Comparison of ENCODE assay signal across 1 cellular context in genomic region chr3:135487261-135487660, GRCh38.
TF ChIP-seq lines count a peak whose summit lies in the region.

No MANE protein-coding gene starts in this region.

TF ChIP-seq in WTC11, 78 proteins besides CTCF, POLR2A, EP300 and RAD21 (continued from another document):
- TF ChIP-seq, protein P1, sequence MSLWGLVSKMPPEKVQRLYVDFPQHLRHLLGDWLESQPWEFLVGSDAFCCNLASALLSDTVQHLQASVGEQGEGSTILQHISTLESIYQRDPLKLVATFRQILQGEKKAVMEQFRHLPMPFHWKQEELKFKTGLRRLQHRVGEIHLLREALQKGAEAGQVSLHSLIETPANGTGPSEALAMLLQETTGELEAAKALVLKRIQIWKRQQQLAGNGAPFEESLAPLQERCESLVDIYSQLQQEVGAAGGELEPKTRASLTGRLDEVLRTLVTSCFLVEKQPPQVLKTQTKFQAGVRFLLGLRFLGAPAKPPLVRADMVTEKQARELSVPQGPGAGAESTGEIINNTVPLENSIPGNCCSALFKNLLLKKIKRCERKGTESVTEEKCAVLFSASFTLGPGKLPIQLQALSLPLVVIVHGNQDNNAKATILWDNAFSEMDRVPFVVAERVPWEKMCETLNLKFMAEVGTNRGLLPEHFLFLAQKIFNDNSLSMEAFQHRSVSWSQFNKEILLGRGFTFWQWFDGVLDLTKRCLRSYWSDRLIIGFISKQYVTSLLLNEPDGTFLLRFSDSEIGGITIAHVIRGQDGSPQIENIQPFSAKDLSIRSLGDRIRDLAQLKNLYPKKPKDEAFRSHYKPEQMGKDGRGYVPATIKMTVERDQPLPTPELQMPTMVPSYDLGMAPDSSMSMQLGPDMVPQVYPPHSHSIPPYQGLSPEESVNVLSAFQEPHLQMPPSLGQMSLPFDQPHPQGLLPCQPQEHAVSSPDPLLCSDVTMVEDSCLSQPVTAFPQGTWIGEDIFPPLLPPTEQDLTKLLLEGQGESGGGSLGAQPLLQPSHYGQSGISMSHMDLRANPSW (CRISPR knock-in tag; conservative IDR thresholded peaks at IDR 0.05; ENCODE audit: low read depth): no peak
- TF ChIP-seq ZNF416 (CRISPR knock-in tag; IDR thresholded peaks at IDR 0.05): no peak
- TF ChIP-seq SP1 (CRISPR knock-in tag; conservative IDR thresholded peaks at IDR 0.05): no peak
- no peak for TF ChIP-seq ELF4 (CRISPR knock-in tag; IDR thresholded peaks at IDR 0.05; ENCODE audit: low read depth)
- TF ChIP-seq, protein P2, sequence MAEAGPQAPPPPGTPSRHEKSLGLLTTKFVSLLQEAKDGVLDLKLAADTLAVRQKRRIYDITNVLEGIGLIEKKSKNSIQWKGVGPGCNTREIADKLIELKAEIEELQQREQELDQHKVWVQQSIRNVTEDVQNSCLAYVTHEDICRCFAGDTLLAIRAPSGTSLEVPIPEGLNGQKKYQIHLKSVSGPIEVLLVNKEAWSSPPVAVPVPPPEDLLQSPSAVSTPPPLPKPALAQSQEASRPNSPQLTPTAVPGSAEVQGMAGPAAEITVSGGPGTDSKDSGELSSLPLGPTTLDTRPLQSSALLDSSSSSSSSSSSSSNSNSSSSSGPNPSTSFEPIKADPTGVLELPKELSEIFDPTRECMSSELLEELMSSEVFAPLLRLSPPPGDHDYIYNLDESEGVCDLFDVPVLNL (CRISPR knock-in tag; IDR thresholded peaks at IDR 0.05; ENCODE audit: borderline replicate concordance, low read depth): no peak
- TF ChIP-seq, protein P3, sequence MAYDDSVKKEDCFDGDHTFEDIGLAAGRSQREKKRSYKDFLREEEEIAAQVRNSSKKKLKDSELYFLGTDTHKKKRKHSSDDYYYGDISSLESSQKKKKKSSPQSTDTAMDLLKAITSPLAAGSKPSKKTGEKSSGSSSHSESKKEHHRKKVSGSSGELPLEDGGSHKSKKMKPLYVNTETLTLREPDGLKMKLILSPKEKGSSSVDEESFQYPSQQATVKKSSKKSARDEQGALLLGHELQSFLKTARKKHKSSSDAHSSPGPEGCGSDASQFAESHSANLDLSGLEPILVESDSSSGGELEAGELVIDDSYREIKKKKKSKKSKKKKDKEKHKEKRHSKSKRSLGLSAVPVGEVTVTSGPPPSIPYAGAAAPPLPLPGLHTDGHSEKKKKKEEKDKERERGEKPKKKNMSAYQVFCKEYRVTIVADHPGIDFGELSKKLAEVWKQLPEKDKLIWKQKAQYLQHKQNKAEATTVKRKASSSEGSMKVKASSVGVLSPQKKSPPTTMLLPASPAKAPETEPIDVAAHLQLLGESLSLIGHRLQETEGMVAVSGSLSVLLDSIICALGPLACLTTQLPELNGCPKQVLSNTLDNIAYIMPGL (CRISPR knock-in tag; IDR thresholded peaks at IDR 0.05): no peak
- TF ChIP-seq, protein P4, sequence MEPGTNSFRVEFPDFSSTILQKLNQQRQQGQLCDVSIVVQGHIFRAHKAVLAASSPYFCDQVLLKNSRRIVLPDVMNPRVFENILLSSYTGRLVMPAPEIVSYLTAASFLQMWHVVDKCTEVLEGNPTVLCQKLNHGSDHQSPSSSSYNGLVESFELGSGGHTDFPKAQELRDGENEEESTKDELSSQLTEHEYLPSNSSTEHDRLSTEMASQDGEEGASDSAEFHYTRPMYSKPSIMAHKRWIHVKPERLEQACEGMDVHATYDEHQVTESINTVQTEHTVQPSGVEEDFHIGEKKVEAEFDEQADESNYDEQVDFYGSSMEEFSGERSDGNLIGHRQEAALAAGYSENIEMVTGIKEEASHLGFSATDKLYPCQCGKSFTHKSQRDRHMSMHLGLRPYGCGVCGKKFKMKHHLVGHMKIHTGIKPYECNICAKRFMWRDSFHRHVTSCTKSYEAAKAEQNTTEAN (CRISPR knock-in tag; IDR thresholded peaks at IDR 0.05): no peak
- TF ChIP-seq TP53 (CRISPR knock-in tag; IDR thresholded peaks at IDR 0.05): no peak
- TF ChIP-seq ZNF671 (CRISPR knock-in tag; IDR thresholded peaks at IDR 0.05): no peak
- TF ChIP-seq ZNF263 (CRISPR knock-in tag; IDR thresholded peaks at IDR 0.05; ENCODE audit: low read depth): no peak
- TF ChIP-seq, protein P5, sequence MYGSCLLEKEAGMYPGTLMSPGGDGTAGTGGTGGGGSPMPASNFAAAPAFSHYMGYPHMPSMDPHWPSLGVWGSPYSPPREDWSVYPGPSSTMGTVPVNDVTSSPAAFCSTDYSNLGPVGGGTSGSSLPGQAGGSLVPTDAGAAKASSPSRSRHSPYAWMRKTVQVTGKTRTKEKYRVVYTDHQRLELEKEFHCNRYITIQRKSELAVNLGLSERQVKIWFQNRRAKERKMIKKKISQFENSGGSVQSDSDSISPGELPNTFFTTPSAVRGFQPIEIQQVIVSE (CRISPR knock-in tag; IDR thresholded peaks at IDR 0.05; ENCODE audit: borderline replicate concordance): no peak
- TF ChIP-seq ZNF425 (CRISPR knock-in tag; conservative IDR thresholded peaks at IDR 0.05): no peak
- no peak for TF ChIP-seq ZBTB21 (CRISPR knock-in tag; IDR thresholded peaks at IDR 0.05; ENCODE audit: borderline replicate concordance)
- TF ChIP-seq, protein P6, sequence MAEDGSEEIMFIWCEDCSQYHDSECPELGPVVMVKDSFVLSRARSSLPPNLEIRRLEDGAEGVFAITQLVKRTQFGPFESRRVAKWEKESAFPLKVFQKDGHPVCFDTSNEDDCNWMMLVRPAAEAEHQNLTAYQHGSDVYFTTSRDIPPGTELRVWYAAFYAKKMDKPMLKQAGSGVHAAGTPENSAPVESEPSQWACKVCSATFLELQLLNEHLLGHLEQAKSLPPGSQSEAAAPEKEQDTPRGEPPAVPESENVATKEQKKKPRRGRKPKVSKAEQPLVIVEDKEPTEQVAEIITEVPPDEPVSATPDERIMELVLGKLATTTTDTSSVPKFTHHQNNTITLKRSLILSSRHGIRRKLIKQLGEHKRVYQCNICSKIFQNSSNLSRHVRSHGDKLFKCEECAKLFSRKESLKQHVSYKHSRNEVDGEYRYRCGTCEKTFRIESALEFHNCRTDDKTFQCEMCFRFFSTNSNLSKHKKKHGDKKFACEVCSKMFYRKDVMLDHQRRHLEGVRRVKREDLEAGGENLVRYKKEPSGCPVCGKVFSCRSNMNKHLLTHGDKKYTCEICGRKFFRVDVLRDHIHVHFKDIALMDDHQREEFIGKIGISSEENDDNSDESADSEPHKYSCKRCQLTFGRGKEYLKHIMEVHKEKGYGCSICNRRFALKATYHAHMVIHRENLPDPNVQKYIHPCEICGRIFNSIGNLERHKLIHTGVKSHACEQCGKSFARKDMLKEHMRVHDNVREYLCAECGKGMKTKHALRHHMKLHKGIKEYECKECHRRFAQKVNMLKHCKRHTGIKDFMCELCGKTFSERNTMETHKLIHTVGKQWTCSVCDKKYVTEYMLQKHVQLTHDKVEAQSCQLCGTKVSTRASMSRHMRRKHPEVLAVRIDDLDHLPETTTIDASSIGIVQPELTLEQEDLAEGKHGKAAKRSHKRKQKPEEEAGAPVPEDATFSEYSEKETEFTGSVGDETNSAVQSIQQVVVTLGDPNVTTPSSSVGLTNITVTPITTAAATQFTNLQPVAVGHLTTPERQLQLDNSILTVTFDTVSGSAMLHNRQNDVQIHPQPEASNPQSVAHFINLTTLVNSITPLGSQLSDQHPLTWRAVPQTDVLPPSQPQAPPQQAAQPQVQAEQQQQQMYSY (CRISPR knock-in tag; IDR thresholded peaks at IDR 0.05): no peak
